ENCODE assay signal across 31 cellular contexts in the genomic region with DNA sequence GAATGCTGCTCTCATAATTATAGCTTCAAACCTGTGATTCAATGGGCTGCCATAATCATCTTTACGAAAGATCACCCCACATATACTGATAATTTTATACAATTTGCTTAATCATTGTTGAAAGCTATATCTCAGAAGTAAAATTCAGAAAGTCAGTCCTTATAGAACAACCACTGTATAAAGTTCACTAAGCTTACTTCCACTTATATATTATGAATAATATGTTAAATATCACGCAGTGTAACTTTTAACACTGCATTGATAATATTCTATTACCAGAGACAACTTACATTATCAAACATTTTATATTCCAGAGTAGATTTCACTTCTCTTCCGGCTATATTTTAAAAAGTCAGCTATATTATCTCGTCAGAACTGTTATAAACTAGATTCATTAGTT.
DNase-seq lines count a peak whose midpoint lies in the region; ATAC-seq and TF ChIP-seq lines count a peak whose summit lies in the region.
"Had no signal": no experiment of that assay in that cellular context is flagged by ENCODE, and none has a peak within 500 bp of the region (broad histone marks: within the 10 kb centered on the region; RNA-seq: fewer than 3 reads in every experiment).

No MANE protein-coding gene starts in this region.

- H3K9ac ChIP-seq in Karpas-422 (ENCODE audit: low read length), result no peak overlapping the region
- no peak overlapping the region for H3K9ac ChIP-seq in SU-DHL-6 (ENCODE audit: low read length)
- H3K9ac ChIP-seq: BLaER1; BLaER1 treated with 17β-estradiol and CSF1 and Interleukin-3, amounts not matched to agents 10 nM and 100 nM had no signal

- H3K36me3 ChIP-seq in Karpas-422 (ENCODE audit: insufficient read depth, low read length) (no peaks in the 10 kb centered on the region), SU-DHL-6 (ENCODE audit: low read length) (peaks cover 2% of the 10 kb centered on the region; the same call in 1 of the 2 replicates)
- H3K36me3 ChIP-seq: BE2C; BLaER1; BLaER1 treated with 17β-estradiol and CSF1 and Interleukin-3, amounts not matched to agents 10 nM and 100 nM had no signal

- no peaks in the 10 kb centered on the region for H3K27me3 ChIP-seq in Karpas-422 (ENCODE audit: low read length)
- H3K27me3 ChIP-seq in SU-DHL-6 (ENCODE audit: low read length), result no peaks in the 10 kb centered on the region
- H3K27me3 ChIP-seq: BE2C; BLaER1; BLaER1 treated with 17β-estradiol and CSF1 and Interleukin-3, amounts not matched to agents 10 nM and 100 nM had no signal

- no peaks in the 10 kb centered on the region for H3K4me1 ChIP-seq in Karpas-422 (ENCODE audit: low read length)
- H3K4me1 ChIP-seq: A549; BE2C; BLaER1; BLaER1 treated with 17β-estradiol and CSF1 and Interleukin-3, amounts not matched to agents 10 nM and 100 nM; Caco-2 had no signal

- H2AFZ ChIP-seq in Karpas-422 (ENCODE audit: low read length) (0 out of 2 replicates have a peak overlapping the region, but pooled peaks have one; percentile 8), SU-DHL-6 (ENCODE audit: low read depth, low read length, severe bottlenecking) (peak overlapping the region; percentile 41)

- POLR2A ChIA-PET in HEK293T (lab: Yijun Ruan, JAX), result interaction anchor here (1.6 kb wide), 1 partner anchor 13 kb away, joined by 3 read pairs; no protein-coding TSS in a partner anchor

- no peaks in the 10 kb centered on the region for H3F3A ChIP-seq in SU-DHL-6 (ENCODE audit: insufficient read depth)

- no peaks in the 10 kb centered on the region for H4K20me1 ChIP-seq in Karpas-422 (ENCODE audit: insufficient read depth, low read depth, low read length)
- H4K20me1 ChIP-seq in SU-DHL-6 (ENCODE audit: low read depth, low read length), result no peaks in the 10 kb centered on the region
- H4K20me1 ChIP-seq: BLaER1; BLaER1 treated with 17β-estradiol and CSF1 and Interleukin-3, amounts not matched to agents 10 nM and 100 nM had no signal

- H3K4me2 ChIP-seq in Karpas-422 (ENCODE audit: low read depth, low read length, poor library complexity, severe bottlenecking) (no peak overlapping the region), SU-DHL-6 (ENCODE audit: low read depth, low read length, poor library complexity, severe bottlenecking) (no peak overlapping the region)
- H3K4me2 ChIP-seq: A549; BLaER1; BLaER1 treated with 17β-estradiol and CSF1 and Interleukin-3, amounts not matched to agents 10 nM and 100 nM had no signal

- H3K4me3 ChIP-seq in Karpas-422 (ENCODE audit: low read length), result no peak overlapping the region
- H3K4me3 ChIP-seq in SU-DHL-6 (ENCODE audit: insufficient read depth, low read length, poor library complexity, severe bottlenecking), result no peak overlapping the region
- H3K4me3 ChIP-seq: A549; BLaER1; BLaER1 treated with 17β-estradiol and CSF1 and Interleukin-3, amounts not matched to agents 10 nM and 100 nM had no signal

- CTCF ChIA-PET in HEK293T (lab: Yijun Ruan, JAX), result interaction anchor here (3.0 kb wide), 1 partner anchor 12 kb away, joined by 14 read pairs; no protein-coding TSS in a partner anchor

- TF ChIP-seq CTCF in SU-DHL-6 (IDR thresholded peaks at IDR 0.05; ENCODE audit: insufficient read depth, low read length, poor library complexity, severe bottlenecking), result no peak

- H3K27ac ChIP-seq in Karpas-422 (ENCODE audit: low read length) (no peak overlapping the region), SU-DHL-6 (ENCODE audit: low read depth, low read length) (no peak overlapping the region)
- H3K27ac ChIP-seq: 22Rv1; A549; BLaER1; BLaER1 treated with 17β-estradiol and CSF1 and Interleukin-3, amounts not matched to agents 10 nM and 100 nM; C4-2B had no signal

- ATAC-seq in HG02678 (IDR thresholded peaks at IDR 0.05; ENCODE audit: unreplicated experiment), result no peak
- ATAC-seq: A549; CD8-positive, alpha-beta T cell had no signal

- H3K79me2 ChIP-seq in Karpas-422 (ENCODE audit: low read length) (no peaks in the 10 kb centered on the region), SU-DHL-6 (ENCODE audit: insufficient read depth, low read length) (no peaks in the 10 kb centered on the region)

- no peaks in the 10 kb centered on the region for H3K9me3 ChIP-seq in Karpas-422 (ENCODE audit: low read length)
- no peaks in the 10 kb centered on the region for H3K9me3 ChIP-seq in SU-DHL-6 (ENCODE audit: insufficient read depth, low read length)
- H3K9me3 ChIP-seq: A549; BE2C; BLaER1; BLaER1 treated with 17β-estradiol and CSF1 and Interleukin-3, amounts not matched to agents 10 nM and 100 nM; Caco-2 had no signal

- no peak for DNase-seq in HEK293T (ENCODE audit: extremely low spot score)
- DNase-seq in Karpas-422, result no peak
- no peak for DNase-seq in MV-4-11 (lab: John Stamatoyannopoulos, UW)
- DNase-seq in stimulated activated CD4-positive, alpha-beta T cell treated with anti-CD3 and anti-CD28 coated beads, Interleukin-4, amount 100 ng/mL, for 1 hour, result no peak
- DNase-seq: 8988T; ACHN; AML-193; BE2C; C1 segment of cervical spinal cord; Caco-2; Calu3; CD4-positive, alpha-beta memory T cell; CD4-positive, alpha-beta T cell; CD4-positive, CD25-positive, alpha-beta regulatory T cell; CD8-positive, alpha-beta memory T cell; CD8-positive, alpha-beta T cell; COR-L47; DMS 273 treated with DMSO at 0.1 percent for 48 hours; DMS153; DMS53; DMS79; DMS79 treated with DMSO at 0.1 percent for 48 hours; DND-41; EL had no signal

- H3K9me2 ChIP-seq in Karpas-422 (replicated peaks; ENCODE audit: insufficient read depth, low read length) (no peaks in the 10 kb centered on the region), SU-DHL-6 (replicated peaks; ENCODE audit: insufficient read depth, low read length) (no peaks in the 10 kb centered on the region)

TF ChIP-seq in HEK293T, 16 proteins besides CTCF, POLR2A, EP300 and RAD21:
- TF ChIP-seq FOXK2 (IDR thresholded peaks at IDR 0.05) (0 out of 2 replicates have a peak, but pooled peaks have one; percentile 32), BHLHE40 (IDR thresholded peaks at IDR 0.05; ENCODE audit: borderline replicate concordance) (no peak), HDGF (IDR thresholded peaks at IDR 0.05; ENCODE audit: borderline replicate concordance) (no peak), TARDBP (IDR thresholded peaks at IDR 0.05) (no peak), NFRKB (IDR thresholded peaks at IDR 0.05) (peak; percentile 66), SUZ12 (IDR thresholded peaks at IDR 0.05) (peak; percentile 54; the same call in 1 of the 2 replicates), PKNOX1 (IDR thresholded peaks at IDR 0.05) (no peak), L3MBTL2 (conservative IDR thresholded peaks at IDR 0.05) (no peak), FOXA1 (IDR thresholded peaks at IDR 0.05) (no peak), FOXM1 (IDR thresholded peaks at IDR 0.05; ENCODE audit: borderline replicate concordance) (0 out of 2 replicates have a peak, but pooled peaks have one; percentile 29), CTBP1 (IDR thresholded peaks at IDR 0.05; ENCODE audit: borderline replicate concordance) (no peak), ZNF384 (IDR thresholded peaks at IDR 0.05) (no peak)
